ENCODE assay signal across 1 cellular context in genomic region chr15:90394702-90395442, GRCh38.
TF ChIP-seq lines count a peak whose summit lies in the region.

No MANE protein-coding gene starts in this region.

TF ChIP-seq in WTC11, 78 proteins besides CTCF, POLR2A, EP300 and RAD21 (continued from another document):
- TF ChIP-seq ZSCAN18 (CRISPR knock-in tag; IDR thresholded peaks at IDR 0.05) (no peak), ERG (CRISPR knock-in tag; IDR thresholded peaks at IDR 0.05) (no peak)
TF ChIP-seq in WTC11: peak in this region for 0.
